12 cellular contexts compared by ENCODE assay signal in the genomic region with DNA sequence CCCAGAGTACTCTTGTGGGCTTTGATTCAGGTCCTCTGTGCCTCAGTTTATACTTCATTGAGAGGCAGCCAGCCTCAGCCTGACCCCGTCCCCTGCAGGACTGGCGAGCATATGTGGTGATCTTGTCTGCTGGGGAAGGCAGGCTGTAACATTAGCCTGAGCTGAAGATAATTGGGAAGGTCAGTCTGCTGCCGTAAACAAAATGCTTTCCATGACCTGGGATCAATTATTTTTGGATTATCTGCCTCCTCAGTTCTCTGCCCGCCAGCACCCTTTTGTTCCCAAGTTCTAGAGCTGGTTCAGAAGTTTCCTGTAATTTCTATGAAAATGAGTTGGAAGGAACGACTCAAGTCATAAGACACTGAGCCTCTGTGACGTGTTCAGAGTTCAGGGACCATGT. TPM values are rescaled to one million over a fixed set of nuclear protein-coding genes. Genes with fewer than 3 reads are reported as not detected.
DNase-seq lines count a peak whose midpoint lies in the region; ATAC-seq and TF ChIP-seq lines count a peak whose summit lies in the region.
"Had no signal": no experiment of that assay in that cellular context is flagged by ENCODE, and none has a peak within 500 bp of the region (broad histone marks: within the 10 kb centered on the region; RNA-seq: fewer than 3 reads in every experiment).

No MANE protein-coding gene starts in this region.

- H3K36me3 ChIP-seq in heart left ventricle = no peaks in the 10 kb centered on the region
- H3K36me3 ChIP-seq: pancreas had no signal

- no peaks in the 10 kb centered on the region for H3K27me3 ChIP-seq in heart left ventricle
- H3K27me3 ChIP-seq: pancreas had no signal

- H3K9me3 ChIP-seq in heart left ventricle = no peaks in the 10 kb centered on the region
- H3K9me3 ChIP-seq: pancreas had no signal

- no peak for DNase-seq in activated naive CD4-positive, alpha-beta T cell treated with anti-CD3 and anti-CD28 coated beads for 36 hours
- DNase-seq in activated naive CD4-positive, alpha-beta T cell treated with Interleukin-2 at 50 U/mL for 16 hours = no peak
- no peak for DNase-seq in WTC11 (ENCODE audit: low spot score)
- DNase-seq in immature natural killer cell = no peak
- DNase-seq in stimulated activated naive CD8-positive, alpha-beta T cell treated with anti-CD3 and anti-CD28 coated beads, Interleukin-15, amount 100 ng/mL, for 72 hours = no peak
- DNase-seq in heart left ventricle = no peak
- no peak for DNase-seq in SHP77 (lab: John Stamatoyannopoulos, UW)
- DNase-seq: NCI-H1105 treated with DMSO at 0.1 percent for 48 hours; pancreas; stimulated activated CD8-positive, alpha-beta memory T cell treated with anti-CD3 and anti-CD28 coated beads, Interleukin-4, amount 100 ng/mL, for 48 hours had no signal

- peaks cover 0 to 60% (median 26%) of the 10 kb centered on the region in 12 donors for H3K4me1 ChIP-seq in heart left ventricle

- H3K27ac ChIP-seq in heart left ventricle = peak overlapping the region in 2 of 12 donors; percentile 55 to 98
- H3K27ac ChIP-seq: pancreas had no signal

- POLR2A ChIA-PET in WTC11 (lab: Charles Lee) = no interaction called here

- ATAC-seq in WTC11 = no peak
- no peak for ATAC-seq in stimulated activated naive CD8-positive, alpha-beta T cell treated with anti-CD3 and anti-CD28 coated beads, Interleukin-15, amount 100 ng/mL, for 72 hours
- no peak for ATAC-seq in GM19035 (IDR thresholded peaks at IDR 0.05; ENCODE audit: unreplicated experiment)
- no peak for ATAC-seq in heart left ventricle
- ATAC-seq: left lobe of liver, pancreas had no signal

- peak overlapping the region; percentile 98 for H3K27ac Mint-ChIP-seq in activated naive CD4-positive, alpha-beta T cell treated with anti-CD3 and anti-CD28 coated beads for 36 hours
- H3K27ac Mint-ChIP-seq in WTC11 = peak overlapping the region; percentile 42
- H3K27ac Mint-ChIP-seq in immature natural killer cell = peak overlapping the region in 5 of 6 donors; percentile 70 to 90 (median 81)
- H3K27ac Mint-ChIP-seq in stimulated activated naive CD8-positive, alpha-beta T cell treated with anti-CD3 and anti-CD28 coated beads, Interleukin-15, amount 100 ng/mL, for 72 hours = peak overlapping the region; percentile 60 to 85

- peaks cover 30% of the 10 kb centered on the region for H3K36me3 Mint-ChIP-seq in activated naive CD4-positive, alpha-beta T cell treated with anti-CD3 and anti-CD28 coated beads for 36 hours (ENCODE audit: low read depth)
- peaks cover 9% of the 10 kb centered on the region; the same call in 1 of the 2 replicates for H3K36me3 Mint-ChIP-seq in WTC11
- peaks cover 0 to 8% (median 5%) of the 10 kb centered on the region in 3 donors for H3K36me3 Mint-ChIP-seq in immature natural killer cell

- peak overlapping the region; percentile 20 for H3K4me3 Mint-ChIP-seq in activated naive CD4-positive, alpha-beta T cell treated with anti-CD3 and anti-CD28 coated beads for 36 hours
- H3K4me3 Mint-ChIP-seq in WTC11 = no peak overlapping the region
- peak overlapping the region; percentile 55 to 96 (median 57) for H3K4me3 Mint-ChIP-seq in immature natural killer cell
- H3K4me3 Mint-ChIP-seq in stimulated activated naive CD8-positive, alpha-beta T cell treated with anti-CD3 and anti-CD28 coated beads, Interleukin-15, amount 100 ng/mL, for 72 hours = peak overlapping the region; percentile 64 to 97

- H3K4me1 Mint-ChIP-seq in activated naive CD4-positive, alpha-beta T cell treated with anti-CD3 and anti-CD28 coated beads for 36 hours (ENCODE audit: low read depth) = peaks cover 62% of the 10 kb centered on the region
- H3K4me1 Mint-ChIP-seq in WTC11 = peaks cover 62% of the 10 kb centered on the region
- peaks cover 76 to 78% of the 10 kb centered on the region in 2 donors for H3K4me1 Mint-ChIP-seq in immature natural killer cell
- H3K4me1 Mint-ChIP-seq in stimulated activated naive CD8-positive, alpha-beta T cell treated with anti-CD3 and anti-CD28 coated beads, Interleukin-15, amount 100 ng/mL, for 72 hours = peaks cover 78% of the 10 kb centered on the region

- no peak for TF ChIP-seq POLR2A in heart left ventricle (IDR thresholded peaks at IDR 0.05)

- CTCF ChIA-PET in activated naive CD4-positive, alpha-beta T cell treated with anti-CD3 and anti-CD28 coated beads for 36 hours (lab: Charles Lee) = interaction anchor here (0.7 to 9.5 kb wide), 3 partner anchors 39 to 78 kb away, joined by 3 to 110 read pairs (median 3); partner anchors contain the start of gene MORN3
- CTCF ChIA-PET in WTC11 (lab: Charles Lee) = interaction anchor here (0.5 to 6.6 kb wide), 3 partner anchors 38 to 101 kb away, joined by 3 to 59 read pairs (median 6); partner anchors contain the start of gene MORN3

- TF ChIP-seq CTCF in WTC11 (IDR thresholded peaks at IDR 0.05) = no peak
- TF ChIP-seq CTCF in heart left ventricle (IDR thresholded peaks at IDR 0.05) = no peak

- no peaks in the 10 kb centered on the region for H3K27me3 Mint-ChIP-seq in activated naive CD4-positive, alpha-beta T cell treated with anti-CD3 and anti-CD28 coated beads for 36 hours (ENCODE audit: low read depth)
- H3K27me3 Mint-ChIP-seq in WTC11 (ENCODE audit: low read depth) (no peaks in the 10 kb centered on the region), immature natural killer cell (ENCODE audit: low read depth in 3 of 3) (peaks cover 18 to 25% (median 20%) of the 10 kb centered on the region in 3 donors)
- no peaks in the 10 kb centered on the region for H3K27me3 Mint-ChIP-seq in stimulated activated naive CD8-positive, alpha-beta T cell treated with anti-CD3 and anti-CD28 coated beads, Interleukin-15, amount 100 ng/mL, for 72 hours

- no peak overlapping the region for H3K4me3 ChIP-seq in heart left ventricle
- H3K4me3 ChIP-seq: pancreas had no signal

- no peaks in the 10 kb centered on the region for H3K9me3 Mint-ChIP-seq in activated naive CD4-positive, alpha-beta T cell treated with anti-CD3 and anti-CD28 coated beads for 36 hours
- H3K9me3 Mint-ChIP-seq in WTC11 (no peaks in the 10 kb centered on the region), immature natural killer cell (no peaks in the 10 kb centered on the region)
- H3K9me3 Mint-ChIP-seq in stimulated activated naive CD8-positive, alpha-beta T cell treated with anti-CD3 and anti-CD28 coated beads, Interleukin-15, amount 100 ng/mL, for 72 hours = no peaks in the 10 kb centered on the region

- 93% methylated on average over 6 of the region's 6 CpGs for WGBS in heart left ventricle, 4 donors

- intact Hi-C loops in activated naive CD4-positive, alpha-beta T cell treated with anti-CD3 and anti-CD28 coated beads for 36 hours (cut with micrococcal nuclease) = no loop called here
- intact Hi-C loops in heart left ventricle (cut with DNase I) = loop anchor here in 2 of 10 donors (5.0 kb wide), 2 partner anchors 37 to 47 kb away; partner anchors contain the start of gene MORN3 (in 1 of the 2)

TF ChIP-seq in WTC11, 78 proteins besides CTCF, POLR2A, EP300 and RAD21 (continues in another document):
- no peak for TF ChIP-seq TCF7 (CRISPR knock-in tag; IDR thresholded peaks at IDR 0.05; ENCODE audit: low read depth)
- no peak for TF ChIP-seq USF1 (CRISPR knock-in tag; IDR thresholded peaks at IDR 0.05)
- TF ChIP-seq, protein P1, sequence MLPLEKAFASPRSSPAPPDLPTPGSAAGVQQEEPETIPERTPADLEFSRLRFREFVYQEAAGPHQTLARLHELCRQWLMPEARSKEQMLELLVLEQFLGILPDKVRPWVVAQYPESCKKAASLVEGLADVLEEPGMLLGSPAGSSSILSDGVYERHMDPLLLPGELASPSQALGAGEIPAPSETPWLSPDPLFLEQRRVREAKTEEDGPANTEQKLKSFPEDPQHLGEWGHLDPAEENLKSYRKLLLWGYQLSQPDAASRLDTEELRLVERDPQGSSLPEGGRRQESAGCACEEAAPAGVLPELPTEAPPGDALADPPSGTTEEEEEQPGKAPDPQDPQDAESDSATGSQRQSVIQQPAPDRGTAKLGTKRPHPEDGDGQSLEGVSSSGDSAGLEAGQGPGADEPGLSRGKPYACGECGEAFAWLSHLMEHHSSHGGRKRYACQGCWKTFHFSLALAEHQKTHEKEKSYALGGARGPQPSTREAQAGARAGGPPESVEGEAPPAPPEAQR (CRISPR knock-in tag; IDR thresholded peaks at IDR 0.05) = no peak
- TF ChIP-seq SOX15 (CRISPR knock-in tag; IDR thresholded peaks at IDR 0.05) = no peak
- TF ChIP-seq ZNF232 (CRISPR knock-in tag; IDR thresholded peaks at IDR 0.05) = no peak
- TF ChIP-seq JUN (CRISPR knock-in tag; IDR thresholded peaks at IDR 0.05) = no peak
- no peak for TF ChIP-seq ZNF138 (CRISPR knock-in tag; conservative IDR thresholded peaks at IDR 0.05)
- no peak for TF ChIP-seq HMGA2 (CRISPR knock-in tag; IDR thresholded peaks at IDR 0.05)
- no peak for TF ChIP-seq CREM (CRISPR knock-in tag; IDR thresholded peaks at IDR 0.05)
- TF ChIP-seq NFE2L1 (CRISPR knock-in tag; IDR thresholded peaks at IDR 0.05) = no peak
- no peak for TF ChIP-seq EMX1 (CRISPR knock-in tag; IDR thresholded peaks at IDR 0.05)
- no peak for TF ChIP-seq ZNF263 (CRISPR knock-in tag; IDR thresholded peaks at IDR 0.05; ENCODE audit: low read depth)

RNA-seq across cellular contexts. Expression of gene ORAI1, which starts 4.5 kb away (rescaled TPM):
- 10 to 100 TPM; 21.1 to 21.8 TPM for total RNA-seq in activated naive CD4-positive, alpha-beta T cell treated with anti-CD3 and anti-CD28 coated beads for 36 hours
- total RNA-seq in WTC11 (2021) = 27.7 to 28.9 TPM (median 28.6 TPM) in 3 replicates
- polyA plus RNA-seq in immature natural killer cell = 100 to 1,000 TPM; 145 to 216 (median 183) TPM
- 10 to 100 TPM in 4 of 9 donors, 1 to 10 TPM in 5; 6.9 to 15.7 (median 9.5) TPM for total RNA-seq in heart left ventricle
- polyA plus RNA-seq in heart left ventricle = 10 to 100 TPM in 1 of 2 donors, 1 to 10 TPM in 1; 4.5 to 18.8 TPM

RNA-seq across cellular contexts. Expression of gene MORN3, which starts 38.7 kb away (rescaled TPM):
- 1 to 10 TPM; 2.6 to 2.9 TPM for total RNA-seq in activated naive CD4-positive, alpha-beta T cell treated with anti-CD3 and anti-CD28 coated beads for 36 hours
- total RNA-seq in WTC11 (2021) (0.37 to 0.80 TPM (median 0.50 TPM) in 3 replicates), heart left ventricle (under 1 TPM in 5 of 9 donors, not detected in 4; 0.07 to 0.27 (median 0.20) TPM)
- polyA plus RNA-seq in immature natural killer cell (1 to 10 TPM; 1.4 to 3.4 (median 2.0) TPM), heart left ventricle (under 1 TPM; 0.08 to 0.18 TPM)
- total RNA-seq: left lobe of liver had no signal

RNA-seq across cellular contexts. Expression of gene KDM2B, which starts 50.0 kb away (rescaled TPM):
- 10 to 100 TPM; 22.7 to 23.8 TPM for total RNA-seq in activated naive CD4-positive, alpha-beta T cell treated with anti-CD3 and anti-CD28 coated beads for 36 hours
- total RNA-seq in WTC11 (2021) = 147 to 155 TPM (median 152 TPM) in 3 replicates
- 10 to 100 TPM in 2 of 3 donors, 1 to 10 TPM in 1; 9.6 to 17.0 (median 10.4) TPM for polyA plus RNA-seq in immature natural killer cell
- total RNA-seq in heart left ventricle = 10 to 100 TPM in 6 of 9 donors, 1 to 10 TPM in 3; 7.9 to 24.7 (median 11.9) TPM
- 1 to 10 TPM; 7.3 to 9.9 TPM for polyA plus RNA-seq in heart left ventricle

Comparison
In these comparisons a context has a peak if more than half of its experiments do, and no peak if none do; other contexts are left out.
1. H3K27ac Mint-ChIP-seq: peak in every context shown above with its lines; median percentile 98 in activated naive CD4-positive, alpha-beta T cell treated with anti-CD3 and anti-CD28 coated beads for 36 hours; 81 in immature natural killer cell; 72 in stimulated activated naive CD8-positive, alpha-beta T cell treated with anti-CD3 and anti-CD28 coated beads, Interleukin-15, amount 100 ng/mL, for 72 hours; 42 in WTC11.